ENCODE assay signal across 1 cellular context in genomic region chr14:67589212-67589770, GRCh38.
TF ChIP-seq lines count a peak whose summit lies in the region.

No MANE protein-coding gene starts in this region.

TF ChIP-seq in K562, 482 proteins besides CTCF, POLR2A, EP300 and RAD21 (continued from another document):
- TF ChIP-seq, protein P1, sequence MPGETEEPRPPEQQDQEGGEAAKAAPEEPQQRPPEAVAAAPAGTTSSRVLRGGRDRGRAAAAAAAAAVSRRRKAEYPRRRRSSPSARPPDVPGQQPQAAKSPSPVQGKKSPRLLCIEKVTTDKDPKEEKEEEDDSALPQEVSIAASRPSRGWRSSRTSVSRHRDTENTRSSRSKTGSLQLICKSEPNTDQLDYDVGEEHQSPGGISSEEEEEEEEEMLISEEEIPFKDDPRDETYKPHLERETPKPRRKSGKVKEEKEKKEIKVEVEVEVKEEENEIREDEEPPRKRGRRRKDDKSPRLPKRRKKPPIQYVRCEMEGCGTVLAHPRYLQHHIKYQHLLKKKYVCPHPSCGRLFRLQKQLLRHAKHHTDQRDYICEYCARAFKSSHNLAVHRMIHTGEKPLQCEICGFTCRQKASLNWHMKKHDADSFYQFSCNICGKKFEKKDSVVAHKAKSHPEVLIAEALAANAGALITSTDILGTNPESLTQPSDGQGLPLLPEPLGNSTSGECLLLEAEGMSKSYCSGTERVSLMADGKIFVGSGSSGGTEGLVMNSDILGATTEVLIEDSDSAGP (CRISPR knock-in tag; IDR thresholded peaks at IDR 0.05), result no peak
- TF ChIP-seq ZNF592 (IDR thresholded peaks at IDR 0.05) (no peak), NFIC (IDR thresholded peaks at IDR 0.05) (no peak)
